Comparison of ENCODE assay signal across 1 cellular context in the genomic region with DNA sequence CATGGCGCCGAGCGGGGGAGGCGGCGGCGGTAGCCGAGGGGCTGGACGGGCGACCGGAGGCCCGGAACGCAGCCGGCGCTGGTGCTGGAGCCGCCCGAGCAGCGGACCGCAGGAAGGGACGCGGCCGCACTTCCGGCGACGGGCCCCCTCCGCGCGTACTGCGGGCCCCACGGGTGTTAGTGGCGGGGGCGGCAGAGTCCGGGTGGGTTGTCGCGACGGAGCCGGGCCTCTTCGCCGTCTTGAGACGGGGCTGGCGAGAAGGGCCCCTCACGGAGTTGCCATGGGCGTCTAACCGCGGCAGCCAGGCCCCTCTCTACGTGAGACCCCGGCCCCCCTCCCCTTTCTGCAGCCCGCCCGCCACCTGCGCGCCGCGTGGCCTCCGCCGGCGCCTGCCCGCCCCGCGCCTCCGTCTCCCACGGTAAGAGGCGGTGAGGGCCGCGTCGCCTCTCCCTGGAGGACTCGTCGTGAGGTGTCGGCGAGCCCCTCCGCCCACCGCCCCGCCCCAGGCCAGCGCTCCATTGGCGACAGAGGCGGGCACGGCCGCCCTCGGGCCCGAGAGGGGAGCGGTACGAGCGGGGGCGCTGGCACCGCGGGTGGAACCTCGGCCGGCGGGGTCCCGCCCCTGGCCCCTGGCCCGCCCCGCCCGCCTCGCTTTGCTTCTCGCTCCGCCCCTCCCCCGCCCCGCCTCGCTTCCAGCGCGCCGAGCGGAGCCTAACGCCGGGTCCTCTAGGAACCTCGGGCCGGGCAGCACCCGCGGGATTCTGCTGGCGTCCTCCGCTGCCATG.
TF ChIP-seq lines count a peak whose summit lies in the region.

Gene VPS9D1, minus strand, starts transcription at position 40 of the 785 bp plus-strand sequence. Its CDS starts 37 bp downstream, at position 3.
Gene ZNF276, plus strand, starts transcription at position 679 of the 785 bp plus-strand sequence. Its CDS starts 104 bp downstream, at position 783.

TF ChIP-seq in HepG2, 621 proteins besides CTCF, POLR2A, EP300 and RAD21 (continued from another document and continues in another):
- TF ChIP-seq PLRG1 (conservative IDR thresholded peaks at IDR 0.05) = no peak
- no peak for TF ChIP-seq SRSF9 (IDR thresholded peaks at IDR 0.05; ENCODE audit: borderline replicate concordance, insufficient read depth, low read depth, low read length, poor library complexity, severe bottlenecking)
- no peak for TF ChIP-seq HDAC6 (IDR thresholded peaks at IDR 0.05; ENCODE audit: low read depth, low read length)
- no peak for TF ChIP-seq PBX2 (CRISPR knock-in tag; IDR thresholded peaks at IDR 0.05)
- TF ChIP-seq JUNB (CRISPR knock-in tag; IDR thresholded peaks at IDR 0.05; ENCODE audit: borderline replicate concordance) = no peak
- no peak for TF ChIP-seq TCF7 (IDR thresholded peaks at IDR 0.05; ENCODE audit: low read depth)
- 0 out of 2 replicates have a peak, but pooled peaks have one; percentile 37 for TF ChIP-seq SMAD3 (CRISPR knock-in tag; IDR thresholded peaks at IDR 0.05)
- TF ChIP-seq SIX4 (CRISPR knock-in tag; IDR thresholded peaks at IDR 0.05) = no peak; the same call in 1 of the 2 replicates
- peak; percentile 57 for TF ChIP-seq HNRNPL (IDR thresholded peaks at IDR 0.05; ENCODE audit: low read depth, low read length)
- peak; percentile 12; the same call in 1 of the 2 replicates for TF ChIP-seq ZNF773 (CRISPR knock-in tag; IDR thresholded peaks at IDR 0.05; ENCODE audit: borderline replicate concordance)
- TF ChIP-seq ZBTB7A (CRISPR knock-in tag; IDR thresholded peaks at IDR 0.05) = peak; percentile 76; the same call in 1 of the 2 replicates
- TF ChIP-seq MYNN (CRISPR knock-in tag; IDR thresholded peaks at IDR 0.05; ENCODE audit: low read depth) = no peak
- peak; percentile 29; the same call in 1 of the 2 replicates for TF ChIP-seq BRD4 (CRISPR knock-in tag; IDR thresholded peaks at IDR 0.05)
- no peak; the same call in 1 of the 2 replicates for TF ChIP-seq ZNF776 (CRISPR knock-in tag; IDR thresholded peaks at IDR 0.05)
- TF ChIP-seq, protein P1, sequence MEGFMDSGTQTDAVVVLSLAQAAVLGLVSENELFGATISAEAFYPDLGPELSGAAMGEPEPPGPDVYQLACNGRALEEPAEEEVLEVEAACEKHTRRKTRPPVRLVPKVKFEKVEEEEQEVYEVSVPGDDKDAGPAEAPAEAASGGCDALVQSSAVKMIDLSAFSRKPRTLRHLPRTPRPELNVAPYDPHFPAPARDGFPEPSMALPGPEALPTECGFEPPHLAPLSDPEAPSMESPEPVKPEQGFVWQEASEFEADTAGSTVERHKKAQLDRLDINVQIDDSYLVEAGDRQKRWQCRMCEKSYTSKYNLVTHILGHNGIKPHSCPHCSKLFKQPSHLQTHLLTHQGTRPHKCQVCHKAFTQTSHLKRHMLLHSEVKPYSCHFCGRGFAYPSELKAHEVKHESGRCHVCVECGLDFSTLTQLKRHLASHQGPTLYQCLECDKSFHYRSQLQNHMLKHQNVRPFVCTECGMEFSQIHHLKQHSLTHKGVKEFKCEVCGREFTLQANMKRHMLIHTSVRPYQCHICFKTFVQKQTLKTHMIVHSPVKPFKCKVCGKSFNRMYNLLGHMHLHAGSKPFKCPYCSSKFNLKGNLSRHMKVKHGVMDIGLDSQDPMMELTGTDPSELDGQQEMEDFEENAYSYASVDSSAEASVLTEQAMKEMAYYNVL (CRISPR knock-in tag; IDR thresholded peaks at IDR 0.05; ENCODE audit: borderline replicate concordance) = 0 out of 2 replicates have a peak, but pooled peaks have one; percentile 10
- peak; percentile 87; the same call in 1 of the 2 replicates for TF ChIP-seq SAFB2 (CRISPR knock-in tag; IDR thresholded peaks at IDR 0.05; ENCODE audit: borderline replicate concordance, low read depth)
- TF ChIP-seq RXRB (CRISPR knock-in tag; IDR thresholded peaks at IDR 0.05; ENCODE audit: borderline replicate concordance) = no peak; the same call in 1 of the 2 replicates
- no peak for TF ChIP-seq ZFP62 (CRISPR knock-in tag; IDR thresholded peaks at IDR 0.05)
- TF ChIP-seq ZFP41 (CRISPR knock-in tag; IDR thresholded peaks at IDR 0.05; ENCODE audit: borderline replicate concordance) = no peak
- no peak for TF ChIP-seq ZNF550 (CRISPR knock-in tag; IDR thresholded peaks at IDR 0.05; ENCODE audit: borderline replicate concordance)
- TF ChIP-seq RNF2 (conservative IDR thresholded peaks at IDR 0.05; ENCODE audit: low read depth) = peak; percentile 45; the same call in 1 of the 2 replicates
- TF ChIP-seq ZFP37 (CRISPR knock-in tag; IDR thresholded peaks at IDR 0.05; ENCODE audit: borderline replicate concordance) = no peak
- peak; percentile 69 for TF ChIP-seq TBX2 (CRISPR knock-in tag; IDR thresholded peaks at IDR 0.05; ENCODE audit: borderline replicate concordance)
- TF ChIP-seq ZNF496 (CRISPR knock-in tag; IDR thresholded peaks at IDR 0.05; ENCODE audit: insufficient replicate concordance) = no peak
- no peak for TF ChIP-seq SETDB1 (CRISPR knock-in tag; IDR thresholded peaks at IDR 0.05; ENCODE audit: borderline replicate concordance)
- TF ChIP-seq, protein P2, sequence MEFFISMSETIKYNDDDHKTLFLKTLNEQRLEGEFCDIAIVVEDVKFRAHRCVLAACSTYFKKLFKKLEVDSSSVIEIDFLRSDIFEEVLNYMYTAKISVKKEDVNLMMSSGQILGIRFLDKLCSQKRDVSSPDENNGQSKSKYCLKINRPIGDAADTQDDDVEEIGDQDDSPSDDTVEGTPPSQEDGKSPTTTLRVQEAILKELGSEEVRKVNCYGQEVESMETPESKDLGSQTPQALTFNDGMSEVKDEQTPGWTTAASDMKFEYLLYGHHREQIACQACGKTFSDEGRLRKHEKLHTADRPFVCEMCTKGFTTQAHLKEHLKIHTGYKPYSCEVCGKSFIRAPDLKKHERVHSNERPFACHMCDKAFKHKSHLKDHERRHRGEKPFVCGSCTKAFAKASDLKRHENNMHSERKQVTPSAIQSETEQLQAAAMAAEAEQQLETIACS (CRISPR knock-in tag; IDR thresholded peaks at IDR 0.05) = 0 out of 2 replicates have a peak, but pooled peaks have one; percentile 51
- TF ChIP-seq ZNF281 (CRISPR knock-in tag; IDR thresholded peaks at IDR 0.05; ENCODE audit: borderline replicate concordance) = peak; percentile 37; the same call in 1 of the 2 replicates
- TF ChIP-seq NR2F1 (CRISPR knock-in tag; IDR thresholded peaks at IDR 0.05) = 0 out of 4 replicates have a peak, but pooled peaks of 1 of the 2 experiments have one; percentile 1
- peak; percentile 96 for TF ChIP-seq ZNF749 (CRISPR knock-in tag; IDR thresholded peaks at IDR 0.05; ENCODE audit: borderline replicate concordance)
- 0 out of 2 replicates have a peak, but pooled peaks have one; percentile 81 for TF ChIP-seq ZC3H4 (CRISPR knock-in tag; IDR thresholded peaks at IDR 0.05; ENCODE audit: borderline replicate concordance)
- no peak for TF ChIP-seq PBX3 (CRISPR knock-in tag; IDR thresholded peaks at IDR 0.05; ENCODE audit: borderline replicate concordance)
- peak; percentile 82 for TF ChIP-seq NR2C2 (CRISPR knock-in tag; IDR thresholded peaks at IDR 0.05; ENCODE audit: borderline replicate concordance)
- peak; percentile 74; the same call in 1 of the 2 replicates for TF ChIP-seq GZF1 (CRISPR knock-in tag; IDR thresholded peaks at IDR 0.05)
- TF ChIP-seq, protein P3, sequence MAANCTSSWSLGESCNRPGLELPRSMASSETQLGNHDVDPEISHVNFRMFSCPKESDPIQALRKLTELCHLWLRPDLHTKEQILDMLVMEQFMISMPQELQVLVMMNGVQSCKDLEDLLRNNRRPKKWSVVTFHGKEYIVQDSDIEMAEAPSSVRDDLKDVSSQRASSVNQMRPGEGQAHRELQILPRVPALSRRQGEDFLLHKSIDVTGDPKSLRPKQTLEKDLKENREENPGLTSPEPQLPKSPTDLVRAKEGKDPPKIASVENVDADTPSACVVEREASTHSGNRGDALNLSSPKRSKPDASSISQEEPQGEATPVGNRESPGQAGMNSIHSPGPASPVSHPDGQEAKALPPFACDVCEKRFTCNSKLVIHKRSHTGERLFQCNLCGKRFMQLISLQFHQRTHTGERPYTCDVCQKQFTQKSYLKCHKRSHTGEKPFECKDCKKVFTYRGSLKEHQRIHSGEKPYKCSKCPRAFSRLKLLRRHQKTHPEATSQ (CRISPR knock-in tag; IDR thresholded peaks at IDR 0.05; ENCODE audit: borderline replicate concordance) = 0 out of 2 replicates have a peak, but pooled peaks have one; percentile 3
- peak; percentile 80 for TF ChIP-seq MYPOP (CRISPR knock-in tag; IDR thresholded peaks at IDR 0.05)
- TF ChIP-seq ELF1 (CRISPR knock-in tag; IDR thresholded peaks at IDR 0.05) = no peak
- TF ChIP-seq NFE2 (CRISPR knock-in tag; IDR thresholded peaks at IDR 0.05) = no peak
- no peak for TF ChIP-seq ZNF792 (CRISPR knock-in tag; IDR thresholded peaks at IDR 0.05)
- TF ChIP-seq PITX1 (CRISPR knock-in tag; IDR thresholded peaks at IDR 0.05) = 0 out of 2 replicates have a peak, but pooled peaks have one; percentile 28
- TF ChIP-seq KLF15 (CRISPR knock-in tag; IDR thresholded peaks at IDR 0.05; ENCODE audit: borderline replicate concordance) = no peak; the same call in 1 of the 2 replicates
- TF ChIP-seq SRY (CRISPR knock-in tag; IDR thresholded peaks at IDR 0.05) = peak; percentile 31; the same call in 1 of the 2 replicates
- TF ChIP-seq ZNF660 (CRISPR knock-in tag; IDR thresholded peaks at IDR 0.05; ENCODE audit: borderline replicate concordance, low read depth) = no peak
- TF ChIP-seq SOX6 (IDR thresholded peaks at IDR 0.05) = no peak
- TF ChIP-seq SOX6 (CRISPR knock-in tag; IDR thresholded peaks at IDR 0.05) = peak; percentile 4; the same call in 1 of the 2 replicates
- TF ChIP-seq RFXAP (CRISPR knock-in tag; IDR thresholded peaks at IDR 0.05; ENCODE audit: borderline replicate concordance) = peak; percentile 83
- TF ChIP-seq RELA (CRISPR knock-in tag; IDR thresholded peaks at IDR 0.05) = no peak
- no peak for TF ChIP-seq ISX (CRISPR knock-in tag; conservative IDR thresholded peaks at IDR 0.05)
- peak; percentile 49; the same call in 1 of the 2 replicates for TF ChIP-seq ARHGAP35 (CRISPR knock-in tag; IDR thresholded peaks at IDR 0.05; ENCODE audit: borderline replicate concordance)
